ENCODE assay signal across 9 cellular contexts in the genomic region with DNA sequence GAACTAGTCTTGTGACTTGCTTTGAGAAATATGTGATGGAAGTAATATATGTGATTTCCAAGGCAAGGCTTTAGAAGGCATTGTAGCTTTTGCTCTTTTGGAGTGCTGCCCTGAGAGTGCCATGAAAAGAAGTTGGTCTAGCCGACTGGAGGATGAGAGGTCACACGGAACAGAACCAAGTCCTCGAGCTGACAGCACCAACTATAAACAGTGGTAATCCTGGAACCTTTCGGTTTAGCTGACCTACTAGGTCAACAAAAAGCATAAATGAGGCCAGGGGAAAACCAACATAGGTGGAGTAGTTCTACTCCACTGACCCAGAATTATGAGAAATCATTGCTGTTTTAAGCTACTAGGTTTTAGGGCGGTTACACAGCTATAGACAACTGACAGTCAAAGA. TPM values are rescaled to one million over a fixed set of nuclear protein-coding genes. Genes with fewer than 3 reads are reported as not detected.
DNase-seq lines count a peak whose midpoint lies in the region; ATAC-seq and TF ChIP-seq lines count a peak whose summit lies in the region.
"Had no signal": no experiment of that assay in that cellular context is flagged by ENCODE, and none has a peak within 500 bp of the region (broad histone marks: within the 10 kb centered on the region; RNA-seq: fewer than 3 reads in every experiment).

No MANE protein-coding gene starts in this region.

- POLR2A ChIA-PET in HEK293 (lab: Yijun Ruan, JAX) = no interaction called here

- TF ChIP-seq CTCF in AG10803 (conservative IDR thresholded peaks at IDR 0.05; ENCODE audit: low read length) = no peak
- TF ChIP-seq CTCF in HEK293 (tag by site-specific recombination; IDR thresholded peaks at IDR 0.05) = no peak
- TF ChIP-seq CTCF in brain microvascular endothelial cell (IDR thresholded peaks at IDR 0.05; ENCODE audit: low read depth, low read length, missing control alignments) = no peak

- 52% methylated on average over 5 of the region's 5 CpGs for WGBS in mesenchymal stem cell

- no peak overlapping the region for H4K8ac ChIP-seq in mesenchymal stem cell (ENCODE audit: low read length)

- DNase-seq in AG10803 (ENCODE audit: low read depth) = no peak
- DNase-seq in brain microvascular endothelial cell = no peak
- DNase-seq in mesenchymal stem cell = peak; percentile 65
- no peak for DNase-seq in NCI-H1694 treated with DMSO at 0.1 percent for 48 hours (lab: John Stamatoyannopoulos, UW)
- DNase-seq in NCI-H524 (lab: John Stamatoyannopoulos, UW) = no peak
- no peak for DNase-seq in activated T-cell treated with anti-CD3 and anti-CD28 coated beads for 4 hours
- DNase-seq: foreskin keratinocyte had no signal

- H3K4me3 ChIP-seq in AG10803 (ENCODE audit: low read length) (peak overlapping the region; percentile 85), HEK293 (ENCODE audit: low read depth, low read length) (peak overlapping the region; percentile 65), brain microvascular endothelial cell (ENCODE audit: low read depth, low read length) (peak overlapping the region; percentile 99), mesenchymal stem cell (ENCODE audit: insufficient read depth in 1 of 2, low read depth in 1 of 2, low read length in 2 of 2) (peak overlapping the region in 1 of 2 experiments; percentile 97)

- H3K27me3 ChIP-seq in brain microvascular endothelial cell (replicated peaks) (no peaks in the 10 kb centered on the region), mesenchymal stem cell (ENCODE audit: control insufficient read depth in 1 of 2, insufficient read depth in 1 of 2, low read length in 2 of 2) (no peaks in the 10 kb centered on the region)
- H3K27me3 ChIP-seq: foreskin keratinocyte had no signal

- no peak for ATAC-seq in GM19351 (IDR thresholded peaks at IDR 0.05; ENCODE audit: unreplicated experiment)
- ATAC-seq: foreskin keratinocyte had no signal

- no peak overlapping the region for H2BK15ac ChIP-seq in mesenchymal stem cell (ENCODE audit: low read depth, poor library complexity, severe bottlenecking)

- no peak overlapping the region for H3K18ac ChIP-seq in mesenchymal stem cell (ENCODE audit: low read depth in 1 of 2, low read length in 2 of 2)

- no peak overlapping the region for H2AFZ ChIP-seq in mesenchymal stem cell (ENCODE audit: low read depth, low read length)

- H2BK12ac ChIP-seq in mesenchymal stem cell (ENCODE audit: low read length in 2 of 2) = peak overlapping the region in 1 of 2 experiments; percentile 24

- H4K91ac ChIP-seq in mesenchymal stem cell (ENCODE audit: low read length) = no peak overlapping the region

- H3K27ac ChIP-seq in HEK293 (ENCODE audit: extremely low read depth, low read depth, low read length) = no peak overlapping the region
- no peak overlapping the region for H3K27ac ChIP-seq in brain microvascular endothelial cell
- peak overlapping the region; percentile 22 for H3K27ac ChIP-seq in mesenchymal stem cell (ENCODE audit: low read length, poor library complexity, severe bottlenecking)

- no peak overlapping the region for H3K23ac ChIP-seq in mesenchymal stem cell (ENCODE audit: low read length in 2 of 2)

- no peak overlapping the region for H3K4ac ChIP-seq in mesenchymal stem cell (ENCODE audit: low read depth in 1 of 2, low read length in 2 of 2)

- no peak overlapping the region for H2BK120ac ChIP-seq in mesenchymal stem cell (ENCODE audit: low read depth, low read length)

- no peak overlapping the region for H2BK5ac ChIP-seq in mesenchymal stem cell (ENCODE audit: low read depth, low read length, poor library complexity, severe bottlenecking)

- in situ Hi-C loops in brain microvascular endothelial cell (cut with HindIII; ENCODE audit: low pct_ligation_motif_present, low sequenced_read_pairs) = no loop called here

- H3K4me1 ChIP-seq in HEK293 (ENCODE audit: control insufficient read depth, insufficient read depth, low read length) = peaks cover under 1% of the 10 kb centered on the region
- H3K4me1 ChIP-seq in mesenchymal stem cell (ENCODE audit: control insufficient read depth, insufficient read depth, low read depth, low read length) = peaks cover 5% of the 10 kb centered on the region

- peaks cover 0 to 28% of the 10 kb centered on the region in 2 experiments; a peak in 1 of 3 replicates for H3K36me3 ChIP-seq in HEK293 (ENCODE audit: control insufficient read depth in 2 of 2, insufficient read depth in 1 of 2, low read length in 2 of 2)
- H3K36me3 ChIP-seq in brain microvascular endothelial cell (replicated peaks) = peaks cover 9% of the 10 kb centered on the region
- H3K36me3 ChIP-seq in mesenchymal stem cell (ENCODE audit: control insufficient read depth in 1 of 2, insufficient read depth in 2 of 2, low read depth in 1 of 2, low read length in 2 of 2) = peaks cover 3 to 25% of the 10 kb centered on the region in 2 experiments

- H3K9me3 ChIP-seq in HEK293 (ENCODE audit: control insufficient read depth, insufficient read depth, low read depth, low read length) (no peaks in the 10 kb centered on the region), mesenchymal stem cell (ENCODE audit: control insufficient read depth, low read length) (no peaks in the 10 kb centered on the region)

- H3K79me1 ChIP-seq in mesenchymal stem cell (replicated peaks; ENCODE audit: low read length, poor library complexity, severe bottlenecking) = peaks cover 2% of the 10 kb centered on the region

- no peak overlapping the region for H2AK5ac ChIP-seq in mesenchymal stem cell (ENCODE audit: low read length, severe bottlenecking)

- CTCF ChIA-PET in HEK293 (lab: Yijun Ruan, JAX) = interaction anchor here (1.0 to 1.3 kb wide), 2 partner anchors 30 to 413 kb away, joined by 3 to 6 read pairs; no protein-coding TSS in a partner anchor

- H3K9ac ChIP-seq in mesenchymal stem cell (ENCODE audit: low read length) = peak overlapping the region; percentile 99

- H3K4me2 ChIP-seq in mesenchymal stem cell (ENCODE audit: low read length, poor library complexity, severe bottlenecking) = peak overlapping the region; percentile 75

- H3K14ac ChIP-seq in mesenchymal stem cell (ENCODE audit: low read length in 2 of 2) = no peak overlapping the region

TF ChIP-seq in HEK293, 187 proteins besides CTCF, POLR2A, EP300 and RAD21:
- TF ChIP-seq ZNF362 (tag by site-specific recombination; IDR thresholded peaks at IDR 0.05) (no peak), KLF1 (tag by site-specific recombination; IDR thresholded peaks at IDR 0.05) (no peak), ZNF626 (tag by site-specific recombination; IDR thresholded peaks at IDR 0.05) (no peak), ZNF423 (tag by site-specific recombination; IDR thresholded peaks at IDR 0.05) (no peak), ZNF211 (tag by site-specific recombination; IDR thresholded peaks at IDR 0.05; ENCODE audit: low read depth) (no peak), ZNF707 (tag by site-specific recombination; IDR thresholded peaks at IDR 0.05) (no peak), ZNF174 (tag by site-specific recombination; IDR thresholded peaks at IDR 0.05) (no peak), ZNF585B (tag by site-specific recombination; IDR thresholded peaks at IDR 0.05) (no peak)
- TF ChIP-seq, protein P1, sequence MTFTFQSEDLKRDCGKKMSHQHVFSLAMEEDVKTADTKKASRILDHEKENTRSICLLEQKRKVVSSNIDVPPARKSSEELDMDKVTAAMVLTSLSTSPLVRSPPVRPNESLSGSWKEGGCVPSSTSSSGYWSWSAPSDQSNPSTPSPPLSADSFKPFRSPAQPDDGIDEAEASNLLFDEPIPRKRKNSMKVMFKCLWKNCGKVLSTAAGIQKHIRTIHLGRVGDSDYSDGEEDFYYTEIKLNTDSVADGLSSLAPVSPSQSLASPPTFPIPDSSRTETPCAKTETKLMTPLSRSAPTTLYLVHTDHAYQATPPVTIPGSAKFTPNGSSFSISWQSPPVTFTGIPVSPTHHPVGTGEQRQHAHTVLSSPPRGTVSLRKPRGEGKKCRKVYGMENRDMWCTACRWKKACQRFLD (tag by site-specific recombination; IDR thresholded peaks at IDR 0.05) = no peak

RNA-seq across cellular contexts. Expression of gene SELENOF, which starts 1.4 kb away (rescaled TPM):
- 196 TPM for polyA plus RNA-seq in mesenchymal stem cell (2013, experiment 1 of 2)
- polyA plus RNA-seq in mesenchymal stem cell (2013, experiment 2 of 2) = 205 TPM

RNA-seq across cellular contexts. Expression of gene HS2ST1, which starts 1.9 kb away (rescaled TPM):
- 18.9 TPM for polyA plus RNA-seq in mesenchymal stem cell (2013, experiment 1 of 2)
- 19.8 TPM for polyA plus RNA-seq in mesenchymal stem cell (2013, experiment 2 of 2)
